16 cellular contexts compared by ENCODE assay signal in the genomic region with DNA sequence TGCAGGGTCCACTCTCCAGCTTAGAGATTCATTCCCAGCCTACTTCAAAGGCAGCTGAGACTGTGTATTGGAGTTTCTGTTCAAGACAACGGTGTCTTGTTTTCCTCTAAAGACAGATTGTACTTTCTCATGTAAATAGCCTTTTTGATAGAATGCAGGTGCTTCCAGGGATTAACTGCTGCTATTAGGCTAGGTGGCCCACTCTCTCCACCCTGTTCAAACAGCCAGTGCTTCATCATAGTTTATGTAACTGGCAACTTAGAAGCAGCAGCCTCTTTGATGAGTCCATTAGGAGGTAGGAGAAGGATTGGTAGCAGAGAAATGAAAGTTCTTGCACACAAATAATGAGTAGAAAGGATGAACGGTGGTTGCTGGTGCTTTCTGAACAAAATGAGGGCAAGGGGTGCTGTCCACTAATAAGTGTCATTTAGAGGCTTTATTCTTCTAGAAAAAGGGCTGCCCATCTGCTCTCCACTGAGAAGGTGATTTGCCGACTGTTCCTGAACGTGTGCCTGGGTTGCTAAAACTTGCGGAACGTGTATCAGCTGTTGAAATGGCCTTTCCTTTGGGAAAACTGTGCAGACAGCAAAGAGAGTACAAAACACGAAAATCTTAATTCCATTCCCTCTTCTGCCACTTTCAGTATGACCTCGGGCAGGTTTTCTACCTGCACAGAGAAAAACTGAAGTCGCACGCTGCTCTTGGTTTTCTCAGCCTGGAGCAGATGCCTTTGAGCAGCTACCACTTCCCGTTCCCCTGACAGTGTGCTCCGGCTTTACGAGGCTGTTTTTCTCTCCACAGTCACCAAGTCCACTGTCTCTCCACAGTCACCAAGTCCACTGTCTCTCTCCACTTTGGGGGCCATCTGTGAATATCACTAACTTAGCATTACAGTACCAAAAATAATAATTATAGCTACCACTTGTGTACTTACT.
"Had no signal": no experiment of that assay in that cellular context is flagged by ENCODE, and none has a peak within 500 bp of the region (broad histone marks: within the 10 kb centered on the region; RNA-seq: fewer than 3 reads in every experiment).

No MANE protein-coding gene starts in this region.

- H3K27me3 ChIP-seq: tibial nerve had no signal

- H3K27ac ChIP-seq: tibial nerve, VCaP had no signal

- H3K36me3 ChIP-seq: tibial nerve had no signal

- H3K4me1 ChIP-seq: tibial nerve had no signal

- DNase-seq: activated CD4-positive, alpha-beta T cell treated with anti-CD3 and anti-CD28 coated beads for 1 hour; activated CD8-positive, alpha-beta memory T cell treated with anti-CD3 and anti-CD28 coated beads for 24 hours; activated CD8-positive, alpha-beta memory T cell treated with anti-CD3 and anti-CD28 coated beads, Interleukin-2, amount 50 U/mL, for 48 hours; activated gamma-delta T cell; activated T-cell treated with anti-CD3 and anti-CD28 coated beads, Interleukin-2, amount 50 U/mL, for 72 hours; effector memory CD8-positive, alpha-beta T cell; glutamatergic neuron; kidney; retina; stimulated activated CD4-positive, alpha-beta T cell treated with anti-CD3 and anti-CD28 coated beads, Interleukin-2, amount 100 ng/mL, for 24 hours; stimulated activated naive CD8-positive, alpha-beta T cell treated with anti-CD3 and anti-CD28 coated beads, Interleukin-15, Interleukin-2, amounts not matched to agents 100 U/mL and 50 U/mL, for 24 hours had no signal

- H3K4me3 ChIP-seq: lung, tibial nerve had no signal

- ATAC-seq: activated T-cell treated with anti-CD3 and anti-CD28 coated beads, Interleukin-2, amount 50 U/mL, for 72 hours; effector memory CD8-positive, alpha-beta T cell; left lobe of liver; natural killer cell treated with Interleukin-12 subunit alpha and Interleukin-12 subunit beta and Interleukin-15 and Interleukin-18, amount 100 ng/mL, for 72 hours; stimulated activated naive CD8-positive, alpha-beta T cell treated with anti-CD3 and anti-CD28 coated beads, Interleukin-15, Interleukin-2, amounts not matched to agents 100 U/mL and 50 U/mL, for 24 hours had no signal

- H3K9me3 ChIP-seq: tibial nerve had no signal
